Comparison of ENCODE assay signal across 13 cellular contexts in the genomic region with DNA sequence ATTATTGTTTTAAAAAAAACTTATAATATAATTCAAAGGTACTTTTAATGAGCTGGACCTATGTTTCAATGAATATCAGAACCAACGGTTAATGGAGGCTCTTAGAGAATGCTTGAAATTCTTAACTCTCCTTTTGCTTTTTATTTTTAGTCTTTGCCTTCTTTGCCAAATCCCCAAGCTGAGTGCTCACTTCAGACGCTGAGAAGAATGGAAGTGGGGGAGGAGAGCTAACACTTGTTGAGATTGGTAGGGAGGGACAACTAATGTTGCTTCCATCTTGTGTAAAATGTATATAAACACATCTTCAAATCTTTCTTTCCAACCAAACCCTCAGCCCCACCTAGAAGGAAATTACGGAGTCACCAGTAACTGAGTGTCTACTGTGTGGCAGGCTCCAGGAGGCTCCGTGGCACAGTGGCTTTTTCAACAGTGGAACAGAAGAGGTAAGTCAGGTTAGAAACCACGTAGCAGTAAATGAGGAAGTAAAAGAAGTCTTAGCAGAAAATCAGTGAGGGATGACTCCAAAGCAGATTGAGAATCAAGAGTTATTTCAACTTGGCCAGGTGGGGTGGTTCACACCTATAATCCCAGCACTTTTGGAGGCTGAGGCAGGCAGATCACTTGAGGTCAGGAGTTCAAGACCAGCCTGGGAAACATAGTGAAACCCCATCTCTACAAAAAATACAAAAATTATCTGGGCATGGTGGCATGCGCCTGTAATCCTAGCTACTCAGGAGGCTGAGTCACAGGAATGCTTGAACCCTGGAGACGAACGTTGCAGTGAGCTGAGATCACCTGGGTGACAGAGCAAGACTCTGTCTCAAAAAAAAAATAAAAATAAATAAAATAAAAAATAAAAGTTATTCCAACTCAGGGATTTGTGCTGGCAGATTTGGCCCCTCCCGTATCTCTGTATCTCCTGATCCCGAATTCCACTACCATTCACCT. TPM values are rescaled to one million over a fixed set of nuclear protein-coding genes. Genes with fewer than 3 reads are reported as not detected.
A peak's percentile ranks its signal among the peaks of the same experiment; 100 is the strongest.
DNase-seq lines count a peak whose midpoint lies in the region; ATAC-seq and TF ChIP-seq lines count a peak whose summit lies in the region.
"Had no signal": no experiment of that assay in that cellular context is flagged by ENCODE, and none has a peak within 500 bp of the region (broad histone marks: within the 10 kb centered on the region; RNA-seq: fewer than 3 reads in every experiment).

No MANE protein-coding gene starts in this region.

- intact Hi-C loops in left lung (cut with DNase I): no loop called here
- intact Hi-C loops in spleen (cut with DNase I; ENCODE audit: low total_unique reads): no loop called here

- no peak for TF ChIP-seq POLR2A in GM18505 (IDR thresholded peaks at IDR 0.05; ENCODE audit: borderline replicate concordance, extremely low read depth, insufficient read depth, insufficient read length)
- no peak for TF ChIP-seq POLR2A in spleen (IDR thresholded peaks at IDR 0.05)

- H3K4me1 ChIP-seq in left lung: peaks cover 6 to 8% of the 10 kb centered on the region in 2 donors
- H3K4me1 ChIP-seq in spleen: peaks cover 0 to 32% (median 3%) of the 10 kb centered on the region in 6 donors

- DNase-seq in left lung (no peak), spleen (no peak), cerebellar cortex (ENCODE audit: low spot score) (no peak), GDM1 (lab: John Stamatoyannopoulos, UW) (no peak), NCI-H128 (lab: John Stamatoyannopoulos, UW; ENCODE audit: unreplicated experiment) (no peak)
- DNase-seq: activated naive CD4-positive, alpha-beta T cell treated with anti-CD3 and anti-CD28 coated beads for 36 hours; Caco-2; NCI-H1105 treated with DMSO at 0.1 percent for 48 hours; PC-9 had no signal

- no peak overlapping the region for H3K4me3 ChIP-seq in left lung
- H3K4me3 ChIP-seq in spleen: no peak overlapping the region
- H3K4me3 ChIP-seq: PC-9 had no signal

- H3K9me3 ChIP-seq in left lung (no peaks in the 10 kb centered on the region), spleen (no peaks in the 10 kb centered on the region)
- H3K9me3 ChIP-seq: Caco-2 had no signal

- H3K27me3 ChIP-seq in left lung (no peaks in the 10 kb centered on the region), spleen (replicated peaks in 1 of 7) (no peaks in the 10 kb centered on the region)

- ATAC-seq in GM18505 (IDR thresholded peaks at IDR 0.05; ENCODE audit: unreplicated experiment): peak; percentile 79
- ATAC-seq in GM21717 (IDR thresholded peaks at IDR 0.05; ENCODE audit: unreplicated experiment): peak; percentile 73
- peak; percentile 63 for ATAC-seq in HG03575 (IDR thresholded peaks at IDR 0.05; ENCODE audit: extremely low read depth, insufficient number of reproducible peaks, low FRiP score, unreplicated experiment)
- peak; percentile 70 for ATAC-seq in left lung

- H3K36me3 ChIP-seq in left lung (no peaks in the 10 kb centered on the region), spleen (no peaks in the 10 kb centered on the region)

- 76 to 80% (median 77%) methylated on average over 10 of the region's 10 CpGs for WGBS in spleen, 5 donors

- H3K27ac ChIP-seq in left lung (peak overlapping the region in 1 of 2 donors; percentile 36), spleen (peak overlapping the region in 1 of 8 donors; percentile 19)
- H3K27ac ChIP-seq: PC-9, VCaP had no signal

- TF ChIP-seq CTCF in left lung (IDR thresholded peaks at IDR 0.05) (no peak), spleen (IDR thresholded peaks at IDR 0.05 in 8 of 11, conservative IDR thresholded peaks at IDR 0.05 in 3 of 11) (no peak)

RNA-seq across cellular contexts. Expression of gene CREB1, which starts 45.0 kb away (rescaled TPM):
- 10 to 100 TPM; 62.3 to 66.5 TPM for total RNA-seq in left lung
- 10 to 100 TPM; 70.2 to 94.7 (median 83.9) TPM for total RNA-seq in spleen
- 1 to 10 TPM; 8.4 to 9.8 (median 8.6) TPM for polyA plus RNA-seq in spleen
